20 cellular contexts compared by ENCODE assay signal in genomic region chr11:45774023-45774655, GRCh38.
"Had no signal": no experiment of that assay in that cellular context is flagged by ENCODE, and none has a peak within 500 bp of the region (broad histone marks: within the 10 kb centered on the region; RNA-seq: fewer than 3 reads in every experiment).

No MANE protein-coding gene starts in this region.

- H3K9me3 ChIP-seq: esophagus muscularis mucosa, gastrocnemius medialis, heart right ventricle, left ventricle myocardium inferior, spleen, thoracic aorta, transverse colon had no signal

- H3K4me3 ChIP-seq: esophagus muscularis mucosa, gastrocnemius medialis, heart right ventricle, left ventricle myocardium inferior, lung, spleen, thoracic aorta, transverse colon had no signal

- H3K36me3 ChIP-seq: esophagus muscularis mucosa, gastrocnemius medialis, heart right ventricle, left ventricle myocardium inferior, spleen, thoracic aorta, transverse colon had no signal

- ATAC-seq: effector memory CD8-positive, alpha-beta T cell; gastrocnemius medialis; heart right ventricle; sciatic nerve; stimulated activated memory B cell treated with anti-CD40 and anti-IgM and Interleukin-4, amounts not matched to agents 10 μg/mL and 1 μg/mL and 100 μg/mL, for 72 hours had no signal

- DNase-seq: effector memory CD8-positive, alpha-beta T cell; gastrocnemius medialis; heart right ventricle; hypothalamus; islet precursor cell; left ventricle myocardium inferior; mesenchymal stem cell; naive B cell; posterior cingulate gyrus; spleen; stimulated activated CD4-positive, alpha-beta T cell treated with anti-CD3 and anti-CD28 coated beads, Interleukin-15, amount 100 ng/mL, for 24 hours; stimulated activated CD4-positive, alpha-beta T cell treated with anti-CD3 and anti-CD28 coated beads, Interleukin-1b, Interleukin-23, amount 100 ng/mL, for 48 hours; stimulated activated CD4-positive, alpha-beta T cell treated with anti-CD3 and anti-CD28 coated beads, Interleukin-4, amount 100 ng/mL, for 24 hours; transverse colon had no signal

- H3K27me3 ChIP-seq: esophagus muscularis mucosa, gastrocnemius medialis, transverse colon had no signal

- H3K27ac ChIP-seq: epithelial cell of prostate, esophagus muscularis mucosa, gastrocnemius medialis, heart right ventricle, left ventricle myocardium inferior, thoracic aorta, transverse colon had no signal
